9 cellular contexts compared by ENCODE assay signal in the genomic region with DNA sequence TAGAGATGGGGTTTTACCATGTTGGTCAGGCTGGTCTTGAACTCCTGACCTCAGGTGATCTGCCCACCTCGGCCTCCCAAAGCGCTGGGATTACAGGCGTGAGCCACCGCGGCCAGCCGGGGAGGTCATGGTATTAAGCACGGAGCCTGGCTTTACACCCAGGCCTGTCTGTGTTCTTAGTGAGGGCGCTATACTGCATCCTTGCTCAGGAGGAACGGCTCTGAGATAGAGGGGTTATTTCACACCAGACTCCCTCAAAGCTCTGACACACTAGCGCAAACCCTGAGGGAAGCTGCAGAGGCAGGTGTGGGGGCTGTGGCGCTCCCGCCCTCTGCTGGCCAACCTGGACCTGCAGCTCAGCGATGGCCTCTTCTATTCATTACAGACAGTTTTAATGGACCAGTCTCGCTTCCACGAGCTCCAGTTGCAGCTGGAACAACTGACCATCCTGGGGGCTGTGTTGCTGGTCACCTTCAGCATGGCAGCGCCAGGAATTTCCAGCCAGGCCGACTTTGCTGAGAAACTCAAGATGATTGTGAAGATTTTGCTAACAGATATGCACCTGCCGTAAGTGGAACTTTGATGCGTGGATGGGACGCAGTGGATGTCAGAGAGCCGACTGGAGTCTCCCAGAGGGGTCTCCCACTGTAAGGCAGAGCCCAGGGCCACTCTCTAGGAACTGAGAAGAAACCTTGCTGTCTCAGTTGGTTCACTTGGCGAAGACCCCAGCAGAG. TPM values are rescaled to one million over a fixed set of nuclear protein-coding genes. Genes with fewer than 3 reads are reported as not detected.
A peak's percentile ranks its signal among the peaks of the same experiment; 100 is the strongest.
DNase-seq lines count a peak whose midpoint lies in the region; ATAC-seq, FAIRE-seq and TF ChIP-seq lines count a peak whose summit lies in the region.
"Had no signal": no experiment of that assay in that cellular context is flagged by ENCODE, and none has a peak within 500 bp of the region (broad histone marks: within the 10 kb centered on the region; RNA-seq: fewer than 3 reads in every experiment).

No MANE protein-coding gene starts in this region.

- FAIRE-seq in GM12892 (lab: Jason Lieb, UNC): peak; percentile 91
- FAIRE-seq: islet of Langerhans had no signal

- ATAC-seq in HG03095 (IDR thresholded peaks at IDR 0.05; ENCODE audit: unreplicated experiment): peak; percentile 50

- no peak overlapping the region for H3K27ac Mint-ChIP-seq in activated CD4-positive, alpha-beta memory T cell treated with anti-CD3 and anti-CD28 coated beads, Interleukin-2, amount 10 ng/mL, durations not matched to agents 7 days and 5 days

- POLR2A ChIA-PET in activated CD4-positive, alpha-beta memory T cell treated with anti-CD3 and anti-CD28 coated beads, Interleukin-2, amount 10 ng/mL, durations not matched to agents 7 days and 5 days (lab: Charles Lee): interaction anchor here (1.0 to 1.6 kb wide), 2 partner anchors 12 to 27 kb away, joined by 3 to 4 read pairs; a partner anchor contains a TSS

- peaks cover 34% of the 10 kb centered on the region for H3K4me1 Mint-ChIP-seq in activated CD4-positive, alpha-beta memory T cell treated with anti-CD3 and anti-CD28 coated beads, Interleukin-2, amount 10 ng/mL, durations not matched to agents 7 days and 5 days

- no peak for TF ChIP-seq POLR2A in GM12892 (IDR thresholded peaks at IDR 0.05; ENCODE audit: low read depth, low read length)

- H3K27me3 Mint-ChIP-seq in activated CD4-positive, alpha-beta memory T cell treated with anti-CD3 and anti-CD28 coated beads, Interleukin-2, amount 10 ng/mL, durations not matched to agents 7 days and 5 days: no peaks in the 10 kb centered on the region

- no peaks in the 10 kb centered on the region for H3K9me3 Mint-ChIP-seq in activated CD4-positive, alpha-beta memory T cell treated with anti-CD3 and anti-CD28 coated beads, Interleukin-2, amount 10 ng/mL, durations not matched to agents 7 days and 5 days

- CTCF ChIA-PET in activated CD4-positive, alpha-beta memory T cell treated with anti-CD3 and anti-CD28 coated beads, Interleukin-2, amount 10 ng/mL, durations not matched to agents 7 days and 5 days (lab: Charles Lee): interaction anchor here (0.6 to 10.9 kb wide), 38 partner anchors 8 to 342 kb away, joined by 3 to 121 read pairs (median 4); a partner anchor contains a TSS

- no peak overlapping the region for H3K4me3 Mint-ChIP-seq in activated CD4-positive, alpha-beta memory T cell treated with anti-CD3 and anti-CD28 coated beads, Interleukin-2, amount 10 ng/mL, durations not matched to agents 7 days and 5 days

- peaks cover 46% of the 10 kb centered on the region for H3K36me3 Mint-ChIP-seq in activated CD4-positive, alpha-beta memory T cell treated with anti-CD3 and anti-CD28 coated beads, Interleukin-2, amount 10 ng/mL, durations not matched to agents 7 days and 5 days (ENCODE audit: low read depth)

- DNase-seq in GM12892 (ENCODE audit: insufficient read length) (peak; percentile 36), NCI-H69 (lab: John Stamatoyannopoulos, UW) (peak; percentile 75), ecto neural progenitor cell (ENCODE audit: low spot score) (peak; percentile 81), medulla oblongata (ENCODE audit: extremely low spot score) (peak; percentile 63), putamen (ENCODE audit: low spot score) (no peak)
- DNase-seq in activated CD4-positive, alpha-beta memory T cell treated with anti-CD3 and anti-CD28 coated beads, Interleukin-2, amount 10 ng/mL, durations not matched to agents 7 days and 5 days: peak; percentile 73
- DNase-seq in stimulated activated CD8-positive, alpha-beta memory T cell treated with anti-CD3 and anti-CD28 coated beads, Interleukin-15, amount 100 ng/mL, for 24 hours (ENCODE audit: low read depth): peak; percentile 35

RNA-seq across cellular contexts. Expression of a gene that starts 26.2 kb away (rescaled TPM):
- polyA plus RNA-seq in GM12892 (2012; ENCODE audit: missing spikeins): 9.1 TPM
- 10 to 100 TPM; 17.6 to 19.0 TPM for total RNA-seq in activated CD4-positive, alpha-beta memory T cell treated with anti-CD3 and anti-CD28 coated beads, Interleukin-2, amount 10 ng/mL, durations not matched to agents 7 days and 5 days

RNA-seq across cellular contexts. Expression of a gene that starts 49.9 kb away (rescaled TPM):
- 0.36 TPM for polyA plus RNA-seq in GM12892 (2012; ENCODE audit: missing spikeins)
- 1 to 10 TPM; 1.1 TPM for total RNA-seq in activated CD4-positive, alpha-beta memory T cell treated with anti-CD3 and anti-CD28 coated beads, Interleukin-2, amount 10 ng/mL, durations not matched to agents 7 days and 5 days
